1 cellular context compared by ENCODE assay signal in genomic region chr1:70205076-70205436, GRCh38.
TF ChIP-seq lines count a peak whose summit lies in the region.

No MANE protein-coding gene starts in this region.

TF ChIP-seq in H1, 55 proteins besides CTCF, POLR2A, EP300 and RAD21:
- TF ChIP-seq SP4 (IDR thresholded peaks at IDR 0.05; ENCODE audit: low read length) (no peak), SAP30 (IDR thresholded peaks at IDR 0.05; ENCODE audit: insufficient read depth, insufficient replicate concordance, low read length) (no peak), POU5F1 (IDR thresholded peaks at IDR 0.05; ENCODE audit: low read depth, low read length) (no peak), SP2 (IDR thresholded peaks at IDR 0.05; ENCODE audit: low read length) (no peak), KDM4A (IDR thresholded peaks at IDR 0.05; ENCODE audit: low read depth, low read length, severe bottlenecking) (no peak), ATF3 (IDR thresholded peaks at IDR 0.05; ENCODE audit: insufficient read depth, low read depth, low read length) (no peak), MAFK (IDR thresholded peaks at IDR 0.05; ENCODE audit: low read depth, low read length) (no peak), EZH2 (IDR thresholded peaks at IDR 0.05; ENCODE audit: low read depth, low read length, severe bottlenecking) (no peak), EGR1 (IDR thresholded peaks at IDR 0.05; ENCODE audit: borderline replicate concordance, low read depth, low read length) (no peak), SIRT6 (IDR thresholded peaks at IDR 0.05; ENCODE audit: low read length) (no peak), GTF2F1 (IDR thresholded peaks at IDR 0.05; ENCODE audit: borderline replicate concordance, low read depth, low read length) (no peak)
- TF ChIP-seq, protein P1, sequence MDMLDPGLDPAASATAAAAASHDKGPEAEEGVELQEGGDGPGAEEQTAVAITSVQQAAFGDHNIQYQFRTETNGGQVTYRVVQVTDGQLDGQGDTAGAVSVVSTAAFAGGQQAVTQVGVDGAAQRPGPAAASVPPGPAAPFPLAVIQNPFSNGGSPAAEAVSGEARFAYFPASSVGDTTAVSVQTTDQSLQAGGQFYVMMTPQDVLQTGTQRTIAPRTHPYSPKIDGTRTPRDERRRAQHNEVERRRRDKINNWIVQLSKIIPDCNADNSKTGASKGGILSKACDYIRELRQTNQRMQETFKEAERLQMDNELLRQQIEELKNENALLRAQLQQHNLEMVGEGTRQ (IDR thresholded peaks at IDR 0.05; ENCODE audit: low read length): no peak
